Comparison of ENCODE assay signal across 8 cellular contexts in the genomic region with DNA sequence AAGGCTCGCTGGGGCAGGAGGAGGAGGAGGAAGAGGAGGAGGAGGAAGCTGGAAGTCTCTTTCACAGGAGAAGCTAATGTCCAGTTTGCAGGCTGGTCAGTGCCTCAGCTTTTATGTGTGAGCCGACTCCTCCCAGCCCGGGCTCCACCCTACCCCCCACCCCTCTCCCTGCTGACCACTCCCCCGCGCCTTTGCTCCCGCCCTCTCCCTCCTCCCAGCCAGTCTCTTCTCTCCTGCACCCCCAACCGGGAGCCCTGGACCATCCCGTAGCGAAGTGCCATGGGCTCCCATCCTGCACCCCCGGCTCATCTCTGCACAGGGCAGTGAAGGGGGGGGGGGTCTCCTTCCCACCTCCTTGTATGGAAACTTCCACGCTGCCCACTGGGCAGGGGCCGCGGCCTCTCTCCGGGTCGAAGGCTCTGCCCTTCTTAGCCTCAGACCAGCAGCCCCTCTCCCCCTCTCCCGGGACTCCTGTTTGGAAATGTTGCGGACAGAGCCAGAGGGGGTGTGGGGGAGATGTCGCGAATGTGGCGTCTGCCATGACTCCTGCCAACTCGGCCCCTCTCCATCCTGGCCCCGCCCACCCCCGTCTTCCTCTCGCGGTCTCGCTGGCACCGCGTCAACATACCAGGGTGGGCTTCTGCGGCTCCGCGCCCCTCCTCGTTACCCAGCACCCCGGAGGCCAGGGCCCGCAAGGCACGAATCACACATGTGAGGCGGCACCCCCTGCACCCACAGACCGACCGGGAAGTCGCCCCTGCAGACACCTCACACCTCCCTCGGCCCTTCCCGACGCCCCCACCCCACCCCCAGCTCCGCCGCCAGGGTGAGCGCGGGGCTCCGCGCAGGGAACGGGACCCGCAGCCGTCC. TPM values are rescaled to one million over a fixed set of nuclear protein-coding genes. Genes with fewer than 3 reads are reported as not detected.
DNase-seq lines count a peak whose midpoint lies in the region; ATAC-seq and TF ChIP-seq lines count a peak whose summit lies in the region.

No MANE protein-coding gene starts in this region.

- H3K4me3 Mint-ChIP-seq in central memory CD8-positive, alpha-beta T cell: peak overlapping the region; percentile 75

- peaks cover 78% of the 10 kb centered on the region for H3K27me3 Mint-ChIP-seq in central memory CD8-positive, alpha-beta T cell

- no peaks in the 10 kb centered on the region for H3K4me1 Mint-ChIP-seq in central memory CD8-positive, alpha-beta T cell

- peaks cover 5% of the 10 kb centered on the region for H3K36me3 Mint-ChIP-seq in central memory CD8-positive, alpha-beta T cell (ENCODE audit: insufficient read depth)

- POLR2A ChIA-PET in GM10248 (lab: Yijun Ruan, JAX): no interaction called here

- H2AFZ ChIP-seq in ACC112 (ENCODE audit: low read length, unreplicated experiment): no peak overlapping the region

- H3K9me3 Mint-ChIP-seq in central memory CD8-positive, alpha-beta T cell: no peaks in the 10 kb centered on the region

- H3K9ac ChIP-seq in HUES6 (ENCODE audit: low read length): no peak overlapping the region

- H3K27ac ChIP-seq in ACC112 (ENCODE audit: low read depth, low read length) (no peak overlapping the region), HUES6 (ENCODE audit: low read depth, low read length) (no peak overlapping the region)

- H3K4me1 ChIP-seq in ACC112 (ENCODE audit: control insufficient read depth, insufficient read depth, low read length, unreplicated experiment): peaks cover 6% of the 10 kb centered on the region
- peaks cover 20% of the 10 kb centered on the region for H3K4me1 ChIP-seq in HUES6 (ENCODE audit: control insufficient read depth, insufficient read depth, low read length)

- H3K36me3 ChIP-seq in ACC112 (ENCODE audit: insufficient read depth, low read length) (no peaks in the 10 kb centered on the region), HUES6 (ENCODE audit: control insufficient read depth, insufficient read depth, low read length) (no peaks in the 10 kb centered on the region)

- no peak for ATAC-seq in central memory CD8-positive, alpha-beta T cell (replicated peaks; ENCODE audit: extremely low read depth, poor library complexity, severe bottlenecking)
- ATAC-seq in HG02763 (IDR thresholded peaks at IDR 0.05; ENCODE audit: unreplicated experiment) (no peak), HG03108 (IDR thresholded peaks at IDR 0.05; ENCODE audit: unreplicated experiment) (no peak)

- H3K9me3 ChIP-seq in HUES6 (ENCODE audit: control insufficient read depth, insufficient read depth, low read depth, low read length): no peaks in the 10 kb centered on the region

- no peak for DNase-seq in central memory CD8-positive, alpha-beta T cell (ENCODE audit: low spot score in 2 of 2)
- DNase-seq in lung microvascular endothelial cell (ENCODE audit: low read depth in 2 of 2) (peak; percentile 29 to 54), GM10248 (ENCODE audit: extremely low spot score) (no peak), activated gamma-delta T cell (lab: John Stamatoyannopoulos, UW) (no peak)

- no peaks in the 10 kb centered on the region for H3K79me2 ChIP-seq in ACC112 (ENCODE audit: control insufficient read depth, insufficient read depth, low read length, unreplicated experiment)

- CTCF ChIA-PET in GM10248 (lab: Yijun Ruan, JAX): interaction anchor here (5.2 kb wide), 1 partner anchor 14 kb away, joined by 41 read pairs; no protein-coding TSS in a partner anchor

- H3K27ac Mint-ChIP-seq in central memory CD8-positive, alpha-beta T cell (ENCODE audit: low read depth): no peak overlapping the region

- TF ChIP-seq CTCF in GM10248 (IDR thresholded peaks at IDR 0.05; ENCODE audit: control extremely low read depth, extremely low read depth, low read depth, missing control alignments): no peak

- H3K27me3 ChIP-seq in ACC112 (ENCODE audit: insufficient read depth, low read length): peaks cover 54% of the 10 kb centered on the region
- peaks cover 95% of the 10 kb centered on the region for H3K27me3 ChIP-seq in HUES6 (ENCODE audit: control insufficient read depth, insufficient read depth, low read length)

- H3K4me3 ChIP-seq in ACC112 (ENCODE audit: low read depth, low read length) (peak overlapping the region; percentile 34; the same call in 1 of the 2 replicates), HUES6 (ENCODE audit: low read depth, low read length) (peak overlapping the region; percentile 61)

RNA-seq across cellular contexts. Expression of a gene that starts 1.8 kb away (rescaled TPM):
- total RNA-seq in lung microvascular endothelial cell: 4.6 and 6.7 TPM in 2 replicates

RNA-seq across cellular contexts. Expression of a gene that starts 23.6 kb away (rescaled TPM):
- not detected in 2 replicates for total RNA-seq in lung microvascular endothelial cell

RNA-seq across cellular contexts. Expression of a gene that starts 34.2 kb away (rescaled TPM):
- total RNA-seq in lung microvascular endothelial cell: under 0.01 TPM in 1 of 2 replicates, not detected in the other

Comparison
In these comparisons a context has a peak if more than half of its experiments do, and no peak if none do; other contexts are left out.
1. DNase-seq: peak in lung microvascular endothelial cell (2 of 2); none in central memory CD8-positive, alpha-beta T cell (0 of 2), GM10248 (single experiment) and activated gamma-delta T cell (single experiment).